In genomic region chr4:103075435-103075893, GRCh38 we compare ENCODE assay signal across 8 cellular contexts. TPM values are rescaled to one million over a fixed set of nuclear protein-coding genes. Genes with fewer than 3 reads are reported as not detected.
DNase-seq lines count a peak whose midpoint lies in the region; ATAC-seq, FAIRE-seq and TF ChIP-seq lines count a peak whose summit lies in the region.

No MANE protein-coding gene starts in this region.

- H3K4me1 Mint-ChIP-seq in activated naive CD4-positive, alpha-beta T cell treated with anti-CD3 and anti-CD28 coated beads for 36 hours (ENCODE audit: low read depth), result peaks cover 50% of the 10 kb centered on the region
- H3K4me1 Mint-ChIP-seq in astrocyte (ENCODE audit: low read depth, unreplicated experiment), result peaks cover 1% of the 10 kb centered on the region

- H3K14ac ChIP-seq in IMR-90 (replicated peaks; ENCODE audit: low read depth, low read length), result 0 out of 2 replicates have a peak overlapping the region, but pooled peaks have one; percentile 2

- no CpG with 5 or more reads among the region's 4 CpGs for WGBS in IMR-90 (ENCODE audit: extremely low coverage in 2 of 2, insufficient read length in 1 of 2), 2 experiments
- 23 to 50% methylated on average over 1 to 4 of the region's 4 CpGs for WGBS in transverse colon (ENCODE audit: low coverage in 1 of 2), 2 donors

- H3K9ac ChIP-seq in IMR-90 (ENCODE audit: low read depth, low read length) (peak overlapping the region; percentile 76; the same call in 1 of the 2 replicates), astrocyte (ENCODE audit: low read length) (peak overlapping the region; percentile 91)

- dilution Hi-C loops in IMR-90 (cut with HindIII; ENCODE audit: low sequenced_read_pairs, unreplicated experiment), result no loop called here

- peaks cover 13 to 17% of the 10 kb centered on the region in 2 experiments for H3K79me1 ChIP-seq in IMR-90 (ENCODE audit: low read depth in 1 of 2, low read length in 2 of 2)

- H3K4me2 ChIP-seq in IMR-90 (ENCODE audit: low read depth, low read length) (peak overlapping the region; percentile 95), astrocyte (ENCODE audit: low read length) (peak overlapping the region; percentile 92)

- H3K4ac ChIP-seq in IMR-90 (ENCODE audit: low read depth, low read length), result peak overlapping the region; percentile 33

- no peak overlapping the region for H2BK5ac ChIP-seq in IMR-90 (ENCODE audit: low read depth, low read length, poor library complexity, severe bottlenecking)

- no peak overlapping the region for H4K91ac ChIP-seq in IMR-90 (ENCODE audit: insufficient read depth, low read depth, low read length)

- BruUV-seq in IMR-90 (replicated peaks; lab: Mats Ljungman, UMichigan), result no TSS peak

- H3K36me3 ChIP-seq in IMR-90 (ENCODE audit: control insufficient read depth, insufficient read depth, low read length) (no peaks in the 10 kb centered on the region; the same call in 1 of the 2 replicates), astrocyte (ENCODE audit: insufficient read depth, low read length) (peaks cover 4% of the 10 kb centered on the region), transverse colon (no peaks in the 10 kb centered on the region)

- H2BK120ac ChIP-seq in IMR-90 (ENCODE audit: low read depth, low read length), result no peak overlapping the region

- peak overlapping the region; percentile 56; the same call in 1 of the 2 replicates for H4K5ac ChIP-seq in IMR-90 (ENCODE audit: low read depth, low read length)

- H3K27ac Mint-ChIP-seq in activated naive CD4-positive, alpha-beta T cell treated with anti-CD3 and anti-CD28 coated beads for 36 hours, result peak overlapping the region; percentile 98
- no peak overlapping the region for H3K27ac Mint-ChIP-seq in astrocyte (ENCODE audit: unreplicated experiment)

- no peaks in the 10 kb centered on the region for H3K9me3 Mint-ChIP-seq in activated naive CD4-positive, alpha-beta T cell treated with anti-CD3 and anti-CD28 coated beads for 36 hours
- no peaks in the 10 kb centered on the region for H3K9me3 Mint-ChIP-seq in astrocyte (ENCODE audit: unreplicated experiment)

- H3K27ac ChIP-seq in IMR-90 (ENCODE audit: insufficient read depth, low read length) (no peak overlapping the region), astrocyte (ENCODE audit: low read depth, low read length) (peak overlapping the region; percentile 81), transverse colon (peak overlapping the region; percentile 75 to 86 (median 85))

- H3K4me3 ChIP-seq in IMR-90 (ENCODE audit: insufficient read depth, low read depth, low read length), result peak overlapping the region; percentile 76
- H3K4me3 ChIP-seq in astrocyte (ENCODE audit: insufficient read depth, low read depth, low read length), result peak overlapping the region; percentile 82
- H3K4me3 ChIP-seq in transverse colon, result peak overlapping the region; percentile 47 to 67 (median 62)

- no peak overlapping the region for H2BK15ac ChIP-seq in IMR-90 (ENCODE audit: low read depth, low read length)

- in situ Hi-C loops in IMR-90 (cut with MboI; ENCODE audit: low sequenced_read_pairs), result no loop called here
- in situ Hi-C loops in transverse colon (cut with MboI; ENCODE audit: low pct_ligation_motif_present in 1 of 4, low pct_unique_long_range_greater_than_20kb in 1 of 4, low sequenced_read_pairs in 3 of 4), result no loop called here

- peak overlapping the region; percentile 82 for H3K4me3 Mint-ChIP-seq in activated naive CD4-positive, alpha-beta T cell treated with anti-CD3 and anti-CD28 coated beads for 36 hours
- H3K4me3 Mint-ChIP-seq in astrocyte (ENCODE audit: unreplicated experiment), result peak overlapping the region; percentile 96

- H2BK20ac ChIP-seq in IMR-90 (ENCODE audit: low read depth, low read length), result no peak overlapping the region

- 0 out of 2 replicates have a peak overlapping the region, but pooled peaks have one; percentile 25 for H2AK5ac ChIP-seq in IMR-90 (ENCODE audit: low read depth, low read length)

- no peak for TF ChIP-seq CTCF in IMR-90 (conservative IDR thresholded peaks at IDR 0.05; ENCODE audit: low read depth, low read length)
- TF ChIP-seq CTCF in astrocyte (IDR thresholded peaks at IDR 0.05; ENCODE audit: insufficient read depth, low read depth, low read length), result no peak
- TF ChIP-seq CTCF in transverse colon (IDR thresholded peaks at IDR 0.05), result no peak

- H3K36me3 Mint-ChIP-seq in activated naive CD4-positive, alpha-beta T cell treated with anti-CD3 and anti-CD28 coated beads for 36 hours (ENCODE audit: low read depth), result peaks cover 22% of the 10 kb centered on the region
- no peaks in the 10 kb centered on the region for H3K36me3 Mint-ChIP-seq in astrocyte (ENCODE audit: low read depth, unreplicated experiment)

- H2AFZ ChIP-seq in IMR-90 (replicated peaks; ENCODE audit: low read length, poor library complexity) (peak overlapping the region; percentile 93), astrocyte (ENCODE audit: low read depth, low read length) (peak overlapping the region; percentile 93)

- TF ChIP-seq POLR2A in IMR-90 (IDR thresholded peaks at IDR 0.05; ENCODE audit: low read depth, low read length) (no peak), transverse colon (IDR thresholded peaks at IDR 0.05) (no peak)

- no peaks in the 10 kb centered on the region for H3K27me3 ChIP-seq in IMR-90 (ENCODE audit: control insufficient read depth, insufficient read depth, low read length)
- no peaks in the 10 kb centered on the region for H3K27me3 ChIP-seq in astrocyte (ENCODE audit: insufficient read depth, low read length)
- H3K27me3 ChIP-seq in transverse colon, result no peaks in the 10 kb centered on the region

- no peak for FAIRE-seq in astrocyte (lab: Jason Lieb, UNC)

- no peak overlapping the region; the same call in 1 of the 2 replicates for H3K56ac ChIP-seq in IMR-90 (ENCODE audit: extremely low read depth, insufficient read depth, low read length)

- H4K8ac ChIP-seq in IMR-90 (ENCODE audit: low read depth in 2 of 2, low read length in 2 of 2), result peak overlapping the region in 1 of 2 experiments; percentile 25; a peak in 2 of 4 replicates

- TF ChIP-seq EP300 in transverse colon (IDR thresholded peaks at IDR 0.05; ENCODE audit: low read depth), result no peak

- H3K9me1 ChIP-seq in IMR-90 (ENCODE audit: insufficient read depth, low read length), result peaks cover 6% of the 10 kb centered on the region; the same call in 1 of the 2 replicates

- peak overlapping the region; percentile 82 for H2AK9ac ChIP-seq in IMR-90 (replicated peaks; ENCODE audit: low read depth, low read length, poor library complexity)

- TF ChIP-seq RAD21 in IMR-90 (IDR thresholded peaks at IDR 0.05; ENCODE audit: low read length), result no peak

- CTCF ChIA-PET in activated naive CD4-positive, alpha-beta T cell treated with anti-CD3 and anti-CD28 coated beads for 36 hours (lab: Charles Lee), result interaction anchor here (0.7 to 2.7 kb wide), 4 partner anchors 16 to 30 kb away, joined by 3 to 11 read pairs (median 4); no protein-coding TSS in a partner anchor
- CTCF ChIA-PET in IMR-90 (lab: Yijun Ruan, JAX), result interaction anchor here (0.9 kb wide), 2 partner anchors 22 to 66 kb away, joined by 3 read pairs; no protein-coding TSS in a partner anchor

- H3K9me3 ChIP-seq in IMR-90 (ENCODE audit: control insufficient read depth, insufficient read depth, low read length) (no peaks in the 10 kb centered on the region), astrocyte (ENCODE audit: insufficient read depth, low read depth, low read length) (no peaks in the 10 kb centered on the region), transverse colon (no peaks in the 10 kb centered on the region)

- H4K20me1 ChIP-seq in IMR-90 (ENCODE audit: insufficient read depth, low read length) (no peaks in the 10 kb centered on the region), astrocyte (ENCODE audit: insufficient read depth, low read length) (no peaks in the 10 kb centered on the region)

- POLR2A ChIA-PET in IMR-90 (lab: Charles Lee; ENCODE audit: unreplicated experiment), result interaction anchor here (0.5 kb wide), 1 partner anchor 663 kb away, joined by 3 read pairs; no protein-coding TSS in a partner anchor

- no peaks in the 10 kb centered on the region for H3K27me3 Mint-ChIP-seq in activated naive CD4-positive, alpha-beta T cell treated with anti-CD3 and anti-CD28 coated beads for 36 hours (ENCODE audit: low read depth)
- H3K27me3 Mint-ChIP-seq in astrocyte (ENCODE audit: low read depth, unreplicated experiment), result no peaks in the 10 kb centered on the region

- ATAC-seq in IMR-90 (ENCODE audit: low read depth) (peak; percentile 13), left lobe of liver (peak; percentile 75), HG02623 (IDR thresholded peaks at IDR 0.05; ENCODE audit: unreplicated experiment) (no peak)

- peaks cover 2% of the 10 kb centered on the region; the same call in 1 of the 2 replicates for H3K4me1 ChIP-seq in IMR-90 (ENCODE audit: control insufficient read depth, insufficient read depth, low read length)
- H3K4me1 ChIP-seq in astrocyte (ENCODE audit: insufficient read depth, low read length), result peaks cover 12% of the 10 kb centered on the region
- peaks cover 0 to 21% (median 9%) of the 10 kb centered on the region in 4 donors for H3K4me1 ChIP-seq in transverse colon

- H3K18ac ChIP-seq in IMR-90 (ENCODE audit: low read depth, low read length), result no peak overlapping the region

- peak overlapping the region; percentile 64 for H3K23ac ChIP-seq in IMR-90 (ENCODE audit: low read depth, low read length)

- DNase-seq in activated naive CD4-positive, alpha-beta T cell treated with anti-CD3 and anti-CD28 coated beads for 36 hours, result no peak
- no peak for DNase-seq in activated naive CD4-positive, alpha-beta T cell treated with Interleukin-2 at 50 U/mL for 16 hours
- DNase-seq in IMR-90 (peak; percentile 26), astrocyte (ENCODE audit: low read depth) (peak; percentile 12), left lobe of liver (ENCODE audit: low spot score) (peak; percentile 83), transverse colon (no peak)
- DNase-seq in activated effector memory CD4-positive, alpha-beta T cell treated with anti-CD3 and anti-CD28 coated beads, Interleukin-2, amount 50 U/mL, for 16 hours, result no peak

- intact Hi-C loops in activated naive CD4-positive, alpha-beta T cell treated with anti-CD3 and anti-CD28 coated beads for 36 hours (cut with micrococcal nuclease), result loop anchor here (1.0 to 5.0 kb wide), 5 partner anchors 29 to 643 kb away; partner anchors contain the start of gene SLC9B1
- intact Hi-C loops in IMR-90 (cut with micrococcal nuclease), result loop anchor here (5.0 kb wide), 2 partner anchors 58 to 453 kb away; partner anchors contain the start of gene SLC9B1
- intact Hi-C loops in transverse colon (cut with DNase I; ENCODE audit: low total_unique reads), result loop anchor here (10.0 kb wide), 1 partner anchor 571 kb away; the partner anchor contains the start of gene NFKB1

- peaks cover 34% of the 10 kb centered on the region for H3K79me2 ChIP-seq in astrocyte (ENCODE audit: insufficient read depth, low read length)

RNA-seq across cellular contexts. Expression of gene SLC9B2, which starts 1.1 kb away (rescaled TPM):
- 10 to 100 TPM; 26.7 to 28.6 TPM for total RNA-seq in activated naive CD4-positive, alpha-beta T cell treated with anti-CD3 and anti-CD28 coated beads for 36 hours
- total RNA-seq in IMR-90 (2012; rRNA removed), result 9.0 and 11.4 TPM in 2 replicates
- 5.5 and 5.7 TPM in 2 replicates for polyA plus RNA-seq in IMR-90 (2012; rRNA removed)
- 1.5 and 1.9 TPM in 2 replicates for polyA plus RNA-seq in IMR-90 (2012; cell fraction: cytosol; rRNA removed)
- 2.0 and 4.7 TPM in 2 replicates for polyA plus RNA-seq in IMR-90 (2012; cell fraction: nucleus; rRNA removed; ENCODE audit: low replicate concordance)
- 11.5 and 16.3 TPM in 2 replicates for total RNA-seq in astrocyte
- total RNA-seq in left lobe of liver, result 32.3 TPM
- 10 to 100 TPM in 2 of 4 donors, 1 to 10 TPM in 1, under 1 TPM in 1; 0.96 to 20.6 (median 7.1) TPM for total RNA-seq in transverse colon

RNA-seq across cellular contexts. Expression of gene BDH2, which starts 24.2 kb away (rescaled TPM):
- 10 to 100 TPM; 16.2 to 20.4 TPM for total RNA-seq in activated naive CD4-positive, alpha-beta T cell treated with anti-CD3 and anti-CD28 coated beads for 36 hours
- 36.4 and 52.2 TPM in 2 replicates for total RNA-seq in IMR-90 (2012; rRNA removed)
- polyA plus RNA-seq in IMR-90 (2012; rRNA removed), result 38.8 and 49.7 TPM in 2 replicates
- 13.2 and 20.5 TPM in 2 replicates for polyA plus RNA-seq in IMR-90 (2012; cell fraction: cytosol; rRNA removed)
- 20.3 and 254 TPM in 2 replicates for polyA plus RNA-seq in IMR-90 (2012; cell fraction: nucleus; rRNA removed; ENCODE audit: low replicate concordance)
- 31.0 TPM in 2 replicates for total RNA-seq in astrocyte
- 53.6 TPM for total RNA-seq in left lobe of liver
- total RNA-seq in transverse colon, result 10 to 100 TPM; 13.8 to 54.0 (median 31.9) TPM

RNA-seq across cellular contexts. Expression of gene SLC9B1, which starts 56.0 kb away (rescaled TPM):
- total RNA-seq in activated naive CD4-positive, alpha-beta T cell treated with anti-CD3 and anti-CD28 coated beads for 36 hours, result 1 to 10 TPM; 2.0 to 3.5 TPM
- 0.18 and 0.28 TPM in 2 replicates for total RNA-seq in IMR-90 (2012; rRNA removed)
- 0.07 TPM in 1 of 2 replicates, not detected in the other for polyA plus RNA-seq in IMR-90 (2012; rRNA removed)
- polyA plus RNA-seq in IMR-90 (2012; cell fraction: cytosol; rRNA removed), result 0.26 TPM in 1 of 2 replicates, not detected in the other
- polyA plus RNA-seq in IMR-90 (2012; cell fraction: nucleus; rRNA removed; ENCODE audit: low replicate concordance), result 0.15 TPM in 1 of 2 replicates, not detected in the other
- 0.16 and 0.36 TPM in 2 replicates for total RNA-seq in astrocyte
- 0.18 TPM for total RNA-seq in left lobe of liver
- under 1 TPM in 2 of 4 donors, not detected in 2; 0.41 to 0.79 TPM for total RNA-seq in transverse colon

Comparison
In these comparisons a context has a peak if more than half of its experiments do, and no peak if none do; other contexts are left out.
1. DNase-seq: peak in IMR-90 (single experiment), astrocyte (single experiment) and left lobe of liver (single experiment); none in activated naive CD4-positive, alpha-beta T cell treated with anti-CD3 and anti-CD28 coated beads for 36 hours (single experiment), activated naive CD4-positive, alpha-beta T cell treated with Interleukin-2 at 50 U/mL for 16 hours (single experiment), transverse colon (single experiment) and activated effector memory CD4-positive, alpha-beta T cell treated with anti-CD3 and anti-CD28 coated beads, Interleukin-2, amount 50 U/mL, for 16 hours (single experiment).
2. Peak in every context shown above with its lines, with median percentiles within 50 percentile points of each other: H3K4me3 ChIP-seq.